Comparison of ENCODE assay signal across 11 cellular contexts in the genomic region with DNA sequence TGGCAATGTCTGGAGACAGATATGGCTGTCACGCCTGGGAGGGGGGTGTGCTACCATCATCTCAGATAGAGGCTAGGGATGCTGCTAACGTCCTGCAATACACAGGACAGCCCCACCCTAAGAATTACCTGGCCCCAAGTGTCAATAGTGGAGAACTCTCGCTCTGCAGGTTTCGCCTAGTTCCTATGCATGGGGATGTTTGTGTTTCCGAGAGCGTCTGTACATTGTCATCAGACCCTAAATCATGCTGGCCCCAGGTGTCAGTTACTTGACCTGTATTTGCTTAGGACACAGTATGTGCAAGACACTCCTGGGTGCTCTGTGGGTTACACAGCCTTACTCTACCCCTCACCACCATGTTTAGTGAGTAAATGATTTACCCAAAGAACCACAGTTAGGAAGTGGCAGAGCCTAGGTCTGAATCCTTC.
DNase-seq lines count a peak whose midpoint lies in the region; ATAC-seq, FAIRE-seq and TF ChIP-seq lines count a peak whose summit lies in the region.
"Had no signal": no experiment of that assay in that cellular context is flagged by ENCODE, and none has a peak within 500 bp of the region (broad histone marks: within the 10 kb centered on the region; RNA-seq: fewer than 3 reads in every experiment).

No MANE protein-coding gene starts in this region.

- FAIRE-seq in RCC 7860 (lab: Jason Lieb, UNC), result peak; percentile 88

- H3K27me3 ChIP-seq in tibial artery, result no peaks in the 10 kb centered on the region

- no peak overlapping the region for H3K4me3 Mint-ChIP-seq in activated T-cell treated with anti-CD3 and anti-CD28 coated beads, Interleukin-2, amount 50 U/mL, for 4 hours

- peaks cover 12% of the 10 kb centered on the region for H3K36me3 Mint-ChIP-seq in activated T-cell treated with anti-CD3 and anti-CD28 coated beads, Interleukin-2, amount 50 U/mL, for 4 hours (ENCODE audit: insufficient read depth)

- intact Hi-C loops in tibial artery (cut with DNase I; ENCODE audit: low total_unique reads), result no loop called here

- peak overlapping the region; percentile 36 to 55 for H3K27ac ChIP-seq in tibial artery

- no peaks in the 10 kb centered on the region for H3K9me3 ChIP-seq in tibial artery

- no peaks in the 10 kb centered on the region for H3K36me3 ChIP-seq in tibial artery

- no peak for TF ChIP-seq CTCF in tibial artery (IDR thresholded peaks at IDR 0.05)

- H3K27me3 Mint-ChIP-seq in activated T-cell treated with anti-CD3 and anti-CD28 coated beads, Interleukin-2, amount 50 U/mL, for 4 hours (ENCODE audit: low read depth), result no peaks in the 10 kb centered on the region

- H3K4me1 Mint-ChIP-seq in activated T-cell treated with anti-CD3 and anti-CD28 coated beads, Interleukin-2, amount 50 U/mL, for 4 hours (ENCODE audit: low read depth), result peaks cover 65% of the 10 kb centered on the region

- no peak overlapping the region for H3K4me3 ChIP-seq in tibial artery

- H3K9me3 Mint-ChIP-seq in activated T-cell treated with anti-CD3 and anti-CD28 coated beads, Interleukin-2, amount 50 U/mL, for 4 hours, result no peaks in the 10 kb centered on the region

- ATAC-seq in GM19035 (IDR thresholded peaks at IDR 0.05; ENCODE audit: unreplicated experiment) (peak; percentile 25), HG02763 (IDR thresholded peaks at IDR 0.05; ENCODE audit: unreplicated experiment) (peak; percentile 90)
- ATAC-seq in activated T-cell treated with anti-CD3 and anti-CD28 coated beads, Interleukin-2, amount 50 U/mL, for 4 hours, result no peak

- H3K4me1 ChIP-seq in tibial artery, result peaks cover 0 to 94% (median 65%) of the 10 kb centered on the region in 4 donors

- peak; percentile 75 for DNase-seq in RCC 7860 (ENCODE audit: low spot score)
- no peak for DNase-seq in tibial artery
- DNase-seq in epidermal melanocyte (ENCODE audit: insufficient read length, low spot score), result no peak
- DNase-seq in GF-D8 (lab: John Stamatoyannopoulos, UW), result no peak
- no peak for DNase-seq in activated T-cell treated with anti-CD3 and anti-CD28 coated beads, Interleukin-2, amount 50 U/mL, for 4 hours
- DNase-seq: central memory CD4-positive, alpha-beta T cell; KBM-7; posterior cingulate gyrus; stimulated activated naive CD4-positive, alpha-beta T cell had no signal

Comparison
In these comparisons a context has a peak if more than half of its experiments do, and no peak if none do; other contexts are left out.
1. ATAC-seq: peak in GM19035 (single experiment) and HG02763 (single experiment); none in activated T-cell treated with anti-CD3 and anti-CD28 coated beads, Interleukin-2, amount 50 U/mL, for 4 hours (0 of 2).